Comparison of ENCODE assay signal across 8 cellular contexts in the genomic region with DNA sequence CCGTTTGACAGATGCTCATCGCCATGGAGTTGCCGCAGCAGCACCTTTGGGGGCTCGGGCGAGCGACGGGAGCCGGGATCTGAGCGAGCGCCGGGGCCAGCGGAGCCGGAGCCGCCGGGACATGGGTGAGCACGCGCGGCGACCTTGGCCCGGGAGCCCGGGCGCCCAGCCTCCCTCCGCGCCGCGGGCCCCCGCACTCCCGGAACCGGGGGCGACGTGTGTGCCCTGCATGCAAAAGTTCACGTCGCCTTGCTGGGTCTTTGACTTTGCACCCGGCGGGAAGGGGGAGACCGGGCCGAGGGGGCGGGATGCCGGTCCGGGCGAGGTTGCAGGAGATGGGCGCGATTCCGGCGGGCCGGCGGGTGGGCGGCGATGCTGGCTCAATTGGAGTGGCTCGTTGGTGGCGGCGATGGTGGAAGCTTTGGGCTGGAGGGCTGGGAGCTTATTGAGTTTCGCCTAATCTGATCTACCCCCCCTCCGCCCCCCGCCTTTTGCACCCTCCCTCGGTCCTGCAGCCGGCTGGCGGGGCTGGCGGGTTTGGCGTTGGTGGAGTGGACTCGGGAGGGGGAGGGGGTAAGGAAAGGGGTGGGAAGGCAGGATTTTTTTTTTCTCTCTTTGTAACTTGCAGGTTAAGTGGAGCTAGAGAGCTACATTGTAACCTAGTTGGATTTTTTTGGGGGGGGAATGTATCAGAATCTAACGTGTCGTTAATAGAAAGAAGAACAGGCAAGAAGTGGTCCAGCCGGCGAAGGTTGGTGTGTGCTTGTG. TPM values are rescaled to one million over a fixed set of nuclear protein-coding genes. Genes with fewer than 3 reads are reported as not detected.
DNase-seq lines count a peak whose midpoint lies in the region; ATAC-seq and TF ChIP-seq lines count a peak whose summit lies in the region.

A gene (plus strand): TSS at position 618 of the 768 bp plus-strand sequence. CDS start 20,459 bp downstream, outside the sequence.

- peak within 1 kb of the TSS; percentile 64 to 77 for H3K9ac ChIP-seq in colonic mucosa (ENCODE audit: low read depth in 2 of 2, low read length in 2 of 2)

- H3K4me3 ChIP-seq in colonic mucosa, result peak within 1 kb of the TSS; percentile 73

- no peaks in the 10 kb centered on the region for H3K9me3 ChIP-seq in colonic mucosa

- H3K27me3 ChIP-seq in colonic mucosa (no peaks in the 10 kb centered on the region), layer of hippocampus (ENCODE audit: control insufficient read depth, insufficient read depth, low read length) (no peaks in the 10 kb centered on the region)

- H3K27ac ChIP-seq in colonic mucosa (peak within 1 kb of the TSS; percentile 79), layer of hippocampus (ENCODE audit: low read depth, low read length) (peak within 1 kb of the TSS; percentile 62)

- peak; percentile 7 to 12 for DNase-seq in activated CD4-positive, alpha-beta T cell treated with anti-CD3 and anti-CD28 coated beads for 4 hours
- DNase-seq in activated CD4-positive, alpha-beta T cell treated with anti-CD3 and anti-CD28 coated beads, Interleukin-2, amount 50 U/mL, for 1 hour, result no peak
- peak; percentile 80 for DNase-seq in M059J (ENCODE audit: low read depth)
- DNase-seq in T-helper 2 cell, result peak in 3 of 5 experiments; percentile 5 to 45 (median 7)
- DNase-seq in colonic mucosa, result peak; percentile 73
- DNase-seq in stimulated activated CD4-positive, alpha-beta T cell treated with anti-CD3 and anti-CD28 coated beads, Interleukin-15, amount 100 ng/mL, for 24 hours, result peak; percentile 59

- ATAC-seq in HG02610 (IDR thresholded peaks at IDR 0.05; ENCODE audit: unreplicated experiment), result no peak

- intact Hi-C loops in colonic mucosa (cut with DNase I), result loop anchor here (10.0 kb wide), 2 partner anchors 144 to 704 kb away; no protein-coding TSS in a partner anchor

- no peaks in the 10 kb centered on the region for H3K36me3 ChIP-seq in colonic mucosa

- no peaks in the 10 kb centered on the region for H3K4me1 ChIP-seq in colonic mucosa

- no peak for TF ChIP-seq CTCF in colonic mucosa (IDR thresholded peaks at IDR 0.05)

RNA-seq across cellular contexts. Expression of the gene that starts here (rescaled TPM):
- 1.9 and 4.1 TPM in 2 replicates for total RNA-seq in M059J (2014; rRNA removed; shearing (Covaris generic))
- 10 to 100 TPM in 1 of 2 donors, 1 to 10 TPM in 1; 9.6 to 11.8 TPM for total RNA-seq in colonic mucosa
